In genomic region chr12:132083731-132084641, GRCh38 we compare ENCODE assay signal across 8 cellular contexts.
A peak's percentile ranks its signal among the peaks of the same experiment; 100 is the strongest.
DNase-seq lines count a peak whose midpoint lies in the region; ATAC-seq and TF ChIP-seq lines count a peak whose summit lies in the region.

No MANE protein-coding gene starts in this region.

- H3K9me3 Mint-ChIP-seq in type B pancreatic cell = no peaks in the 10 kb centered on the region

- DNase-seq in GM13977 (ENCODE audit: low spot score) (peak; percentile 100), NCI-H1436 treated with DMSO at 0.1 percent for 48 hours (lab: John Stamatoyannopoulos, UW) (peak; percentile 20), SW480 (ENCODE audit: low spot score) (peak; percentile 89), left cardiac atrium (peak; percentile 91), posterior cingulate gyrus (peak; percentile 84 to 98 (median 90)), type B pancreatic cell (ENCODE audit: extremely low spot score, unreplicated experiment) (peak; percentile 94)

- intact Hi-C loops in left cardiac atrium (cut with DNase I) (no loop called here), posterior cingulate gyrus (cut with DNase I) (loop anchor here (2.0 kb wide), 1 partner anchor 61 kb away; the partner anchor contains the start of genes DDX51 and NOC4L)

- H3K27ac Mint-ChIP-seq in type B pancreatic cell = peak overlapping the region; percentile 90

- peak overlapping the region; percentile 93 for H3K4me3 Mint-ChIP-seq in type B pancreatic cell

- peaks cover 11% of the 10 kb centered on the region for H3K36me3 Mint-ChIP-seq in type B pancreatic cell

- in situ Hi-C loops in GM13977 (cut with MboI; ENCODE audit: low pct_unique_long_range_greater_than_20kb, low sequenced_read_pairs, unreplicated experiment) = no loop called here

- 1 to 2% (median 1%) methylated on average over 58 to 91 of the region's 91 CpGs for WGBS in adipose tissue, 3 donors

- peaks cover 21% of the 10 kb centered on the region for H3K4me1 Mint-ChIP-seq in type B pancreatic cell (ENCODE audit: unreplicated experiment)

- ATAC-seq in HG02852 (IDR thresholded peaks at IDR 0.05; ENCODE audit: unreplicated experiment) (peak; percentile 82), left cardiac atrium (peak; percentile 96 to 97)

- no peaks in the 10 kb centered on the region for H3K27me3 Mint-ChIP-seq in type B pancreatic cell

- peak overlapping the region; percentile 78 for H3K27ac ChIP-seq in adipose tissue (ENCODE audit: low read depth, low read length)

- TF ChIP-seq CTCF in GM13977 (IDR thresholded peaks at IDR 0.05; ENCODE audit: extremely low read depth, insufficient read depth, missing control alignments) (no peak), type B pancreatic cell (conservative IDR thresholded peaks at IDR 0.05) (no peak)

Comparison
In these comparisons a context has a peak if more than half of its experiments do, and no peak if none do; other contexts are left out.
1. Peak in every context shown above with its lines: DNase-seq, ATAC-seq and H3K27ac ChIP-seq.
2. DNase-seq: peak in every context shown above with its lines; median percentile 100 in GM13977; 94 in type B pancreatic cell; 91 in left cardiac atrium; 90 in posterior cingulate gyrus; 89 in SW480; 20 in NCI-H1436 treated with DMSO at 0.1 percent for 48 hours.